In the genomic region with DNA sequence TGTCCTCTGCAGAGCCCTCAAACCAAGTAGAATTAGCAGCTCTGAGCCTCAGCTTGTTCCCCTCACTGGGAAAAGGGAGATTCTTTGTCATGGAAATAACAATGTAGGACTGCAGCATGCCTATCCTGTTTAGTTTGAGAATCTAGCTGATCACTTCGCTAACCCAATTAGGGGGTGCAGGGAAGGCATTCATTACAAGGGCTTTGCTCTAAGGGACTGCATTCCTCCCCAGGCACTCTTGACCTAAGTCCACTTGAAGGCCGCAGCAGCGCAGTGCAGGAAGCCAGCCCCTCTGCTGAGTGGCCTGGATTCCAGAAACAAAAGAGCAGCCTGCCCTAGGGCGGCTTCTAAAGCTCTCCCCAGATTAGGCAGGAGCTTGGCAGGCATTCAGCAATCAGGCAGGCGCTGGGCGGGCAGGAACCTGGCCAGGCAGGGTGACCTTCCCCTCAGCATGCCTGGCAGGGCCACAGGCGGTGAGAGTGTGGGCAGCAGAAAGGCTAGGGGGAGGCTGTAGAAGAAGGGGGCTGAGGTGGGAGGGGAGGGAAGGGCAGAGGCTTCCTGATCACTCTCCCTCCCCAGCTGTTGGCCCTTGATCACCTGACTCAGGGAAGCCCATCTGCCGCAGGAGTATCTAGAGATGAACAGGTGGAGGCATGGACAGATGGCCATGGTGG, we compare ENCODE assay signal across 1 cellular context.
TF ChIP-seq lines count a peak whose summit lies in the region.

No MANE protein-coding gene starts in this region.

TF ChIP-seq in GM23338, 12 proteins besides CTCF, POLR2A, EP300 and RAD21:
- TF ChIP-seq, protein P1, sequence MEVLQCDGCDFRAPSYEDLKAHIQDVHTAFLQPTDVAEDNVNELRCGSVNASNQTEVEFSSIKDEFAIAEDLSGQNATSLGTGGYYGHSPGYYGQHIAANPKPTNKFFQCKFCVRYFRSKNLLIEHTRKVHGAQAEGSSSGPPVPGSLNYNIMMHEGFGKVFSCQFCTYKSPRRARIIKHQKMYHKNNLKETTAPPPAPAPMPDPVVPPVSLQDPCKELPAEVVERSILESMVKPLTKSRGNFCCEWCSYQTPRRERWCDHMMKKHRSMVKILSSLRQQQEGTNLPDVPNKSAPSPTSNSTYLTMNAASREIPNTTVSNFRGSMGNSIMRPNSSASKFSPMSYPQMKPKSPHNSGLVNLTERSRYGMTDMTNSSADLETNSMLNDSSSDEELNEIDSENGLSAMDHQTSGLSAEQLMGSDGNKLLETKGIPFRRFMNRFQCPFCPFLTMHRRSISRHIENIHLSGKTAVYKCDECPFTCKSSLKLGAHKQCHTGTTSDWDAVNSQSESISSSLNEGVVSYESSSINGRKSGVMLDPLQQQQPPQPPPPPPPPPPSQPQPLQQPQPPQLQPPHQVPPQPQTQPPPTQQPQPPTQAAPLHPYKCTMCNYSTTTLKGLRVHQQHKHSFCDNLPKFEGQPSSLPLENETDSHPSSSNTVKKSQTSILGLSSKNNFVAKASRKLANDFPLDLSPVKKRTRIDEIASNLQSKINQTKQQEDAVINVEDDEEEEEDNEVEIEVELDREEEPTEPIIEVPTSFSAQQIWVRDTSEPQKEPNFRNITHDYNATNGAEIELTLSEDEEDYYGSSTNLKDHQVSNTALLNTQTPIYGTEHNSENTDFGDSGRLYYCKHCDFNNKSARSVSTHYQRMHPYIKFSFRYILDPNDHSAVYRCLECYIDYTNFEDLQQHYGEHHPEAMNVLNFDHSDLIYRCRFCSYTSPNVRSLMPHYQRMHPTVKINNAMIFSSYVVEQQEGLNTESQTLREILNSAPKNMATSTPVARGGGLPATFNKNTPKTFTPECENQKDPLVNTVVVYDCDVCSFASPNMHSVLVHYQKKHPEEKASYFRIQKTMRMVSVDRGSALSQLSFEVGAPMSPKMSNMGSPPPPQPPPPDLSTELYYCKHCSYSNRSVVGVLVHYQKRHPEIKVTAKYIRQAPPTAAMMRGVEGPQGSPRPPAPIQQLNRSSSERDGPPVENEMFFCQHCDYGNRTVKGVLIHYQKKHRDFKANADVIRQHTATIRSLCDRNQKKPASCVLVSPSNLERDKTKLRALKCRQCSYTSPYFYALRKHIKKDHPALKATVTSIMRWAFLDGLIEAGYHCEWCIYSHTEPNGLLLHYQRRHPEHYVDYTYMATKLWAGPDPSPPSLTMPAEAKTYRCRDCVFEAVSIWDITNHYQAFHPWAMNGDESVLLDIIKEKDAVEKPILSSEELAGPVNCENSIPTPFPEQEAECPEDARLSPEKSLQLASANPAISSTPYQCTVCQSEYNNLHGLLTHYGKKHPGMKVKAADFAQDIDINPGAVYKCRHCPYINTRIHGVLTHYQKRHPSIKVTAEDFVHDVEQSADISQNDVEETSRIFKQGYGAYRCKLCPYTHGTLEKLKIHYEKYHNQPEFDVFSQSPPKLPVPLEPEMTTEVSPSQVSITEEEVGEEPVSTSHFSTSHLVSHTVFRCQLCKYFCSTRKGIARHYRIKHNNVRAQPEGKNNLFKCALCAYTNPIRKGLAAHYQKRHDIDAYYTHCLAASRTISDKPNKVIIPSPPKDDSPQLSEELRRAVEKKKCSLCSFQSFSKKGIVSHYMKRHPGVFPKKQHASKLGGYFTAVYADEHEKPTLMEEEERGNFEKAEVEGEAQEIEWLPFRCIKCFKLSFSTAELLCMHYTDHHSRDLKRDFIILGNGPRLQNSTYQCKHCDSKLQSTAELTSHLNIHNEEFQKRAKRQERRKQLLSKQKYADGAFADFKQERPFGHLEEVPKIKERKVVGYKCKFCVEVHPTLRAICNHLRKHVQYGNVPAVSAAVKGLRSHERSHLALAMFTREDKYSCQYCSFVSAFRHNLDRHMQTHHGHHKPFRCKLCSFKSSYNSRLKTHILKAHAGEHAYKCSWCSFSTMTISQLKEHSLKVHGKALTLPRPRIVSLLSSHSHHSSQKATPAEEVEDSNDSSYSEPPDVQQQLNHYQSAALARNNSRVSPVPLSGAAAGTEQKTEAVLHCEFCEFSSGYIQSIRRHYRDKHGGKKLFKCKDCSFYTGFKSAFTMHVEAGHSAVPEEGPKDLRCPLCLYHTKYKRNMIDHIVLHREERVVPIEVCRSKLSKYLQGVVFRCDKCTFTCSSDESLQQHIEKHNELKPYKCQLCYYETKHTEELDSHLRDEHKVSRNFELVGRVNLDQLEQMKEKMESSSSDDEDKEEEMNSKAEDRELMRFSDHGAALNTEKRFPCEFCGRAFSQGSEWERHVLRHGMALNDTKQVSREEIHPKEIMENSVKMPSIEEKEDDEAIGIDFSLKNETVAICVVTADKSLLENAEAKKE (CRISPR knock-in tag; IDR thresholded peaks at IDR 0.05): peak; percentile 70
- TF ChIP-seq ZNF114 (CRISPR knock-in tag; IDR thresholded peaks at IDR 0.05): no peak
